1 cellular context compared by ENCODE assay signal in genomic region chr16:85513180-85513579, GRCh38.
A peak's percentile ranks its signal among the peaks of the same experiment; 100 is the strongest.
TF ChIP-seq lines count a peak whose summit lies in the region.

No MANE protein-coding gene starts in this region.

TF ChIP-seq in HepG2, 621 proteins besides CTCF, POLR2A, EP300 and RAD21:
- no peak for TF ChIP-seq ZNF598 (CRISPR knock-in tag; IDR thresholded peaks at IDR 0.05; ENCODE audit: borderline replicate concordance)
- TF ChIP-seq ZNF740 (CRISPR knock-in tag; IDR thresholded peaks at IDR 0.05), result no peak
- no peak for TF ChIP-seq KDM5A (IDR thresholded peaks at IDR 0.05; ENCODE audit: borderline replicate concordance, low read length)
- TF ChIP-seq WIZ (CRISPR knock-in tag; IDR thresholded peaks at IDR 0.05), result no peak
- peak; percentile 13; the same call in 1 of the 2 replicates for TF ChIP-seq UBTF (CRISPR knock-in tag; IDR thresholded peaks at IDR 0.05)
- no peak for TF ChIP-seq ZNF652 (CRISPR knock-in tag; IDR thresholded peaks at IDR 0.05; ENCODE audit: borderline replicate concordance, low read depth)
- TF ChIP-seq ZBTB46 (CRISPR knock-in tag; IDR thresholded peaks at IDR 0.05; ENCODE audit: borderline replicate concordance), result no peak
- TF ChIP-seq PHF21A (CRISPR knock-in tag; IDR thresholded peaks at IDR 0.05), result no peak
- peak; percentile 96 for TF ChIP-seq ZNF768 (CRISPR knock-in tag; IDR thresholded peaks at IDR 0.05)
- TF ChIP-seq ZNF431 (CRISPR knock-in tag; IDR thresholded peaks at IDR 0.05; ENCODE audit: borderline replicate concordance, low read depth), result 0 out of 2 replicates have a peak, but pooled peaks have one; percentile 2
- no peak for TF ChIP-seq NR2C2 (CRISPR knock-in tag; IDR thresholded peaks at IDR 0.05; ENCODE audit: borderline replicate concordance)
- no peak for TF ChIP-seq ISL2 (CRISPR knock-in tag; IDR thresholded peaks at IDR 0.05)
- no peak for TF ChIP-seq ZNF296 (CRISPR knock-in tag; conservative IDR thresholded peaks at IDR 0.05)
